11 cellular contexts compared by ENCODE assay signal in genomic region chr2:25825238-25825637, GRCh38. TPM values are rescaled to one million over a fixed set of nuclear protein-coding genes. Genes with fewer than 3 reads are reported as not detected.
DNase-seq lines count a peak whose midpoint lies in the region; ATAC-seq and TF ChIP-seq lines count a peak whose summit lies in the region.
"Had no signal": no experiment of that assay in that cellular context is flagged by ENCODE, and none has a peak within 500 bp of the region (broad histone marks: within the 10 kb centered on the region; RNA-seq: fewer than 3 reads in every experiment).

No MANE protein-coding gene starts in this region.

- intact Hi-C loops in CD14-positive monocyte (cut with micrococcal nuclease) = no loop called here

- H3K4me2 ChIP-seq in OCI-LY3 (ENCODE audit: low read length) = peak overlapping the region; percentile 62

- no peak overlapping the region for H3K4me3 ChIP-seq in OCI-LY3 (ENCODE audit: low read length)
- H3K4me3 ChIP-seq: SJSA1 had no signal

- H3K36me3 Mint-ChIP-seq in CD14-positive monocyte = peaks cover 12 to 36% of the 10 kb centered on the region in 2 donors

- H3K79me2 ChIP-seq in OCI-LY3 (ENCODE audit: low read length) = no peaks in the 10 kb centered on the region; the same call in 1 of the 2 replicates

- no peak overlapping the region for H3K4me3 Mint-ChIP-seq in CD14-positive monocyte

- no peak for ATAC-seq in HG03457 (IDR thresholded peaks at IDR 0.05; ENCODE audit: unreplicated experiment)

- H3K27ac ChIP-seq in OCI-LY3 (ENCODE audit: low read length) = peak overlapping the region; percentile 58
- H3K27ac ChIP-seq: SJSA1 had no signal

- H3K27me3 ChIP-seq in OCI-LY3 (ENCODE audit: low read depth, low read length) = no peaks in the 10 kb centered on the region
- H3K27me3 ChIP-seq: SJSA1 had no signal

- DNase-seq in activated CD8-positive, alpha-beta memory T cell treated with anti-CD3 and anti-CD28 coated beads for 4 hours (ENCODE audit: low read depth in 2 of 2) = peak; percentile 17 to 23
- DNase-seq in central memory CD4-positive, alpha-beta T cell = peak; percentile 51
- DNase-seq in stimulated activated CD8-positive, alpha-beta memory T cell treated with anti-CD3 and anti-CD28 coated beads, Interleukin-15, amount 100 ng/mL, for 48 hours (ENCODE audit: low read depth in 2 of 2) = peak; percentile 27 to 45
- no peak for DNase-seq in CD14-positive monocyte (ENCODE audit: low spot score)
- DNase-seq in G401 (ENCODE audit: low spot score) = no peak
- DNase-seq: DMS79 treated with DMSO at 0.1 percent for 48 hours, IMR-90, NCI-H345 had no signal

- no peak overlapping the region for H3K27ac Mint-ChIP-seq in CD14-positive monocyte

- no peak for TF ChIP-seq CTCF in OCI-LY3 (IDR thresholded peaks at IDR 0.05; ENCODE audit: low read depth, low read length)
- no peak for TF ChIP-seq CTCF in CD14-positive monocyte (IDR thresholded peaks at IDR 0.05)

- H3K9me3 Mint-ChIP-seq in CD14-positive monocyte = no peaks in the 10 kb centered on the region

- no peak overlapping the region for H2AFZ ChIP-seq in OCI-LY3 (ENCODE audit: low read depth, low read length)

- H3K4me1 ChIP-seq in OCI-LY3 (ENCODE audit: low read length) = peaks cover 22% of the 10 kb centered on the region
- H3K4me1 ChIP-seq: SJSA1 had no signal

- no peaks in the 10 kb centered on the region for H3K36me3 ChIP-seq in OCI-LY3 (replicated peaks; ENCODE audit: low read depth, low read length)
- H3K36me3 ChIP-seq: SJSA1 had no signal

- in situ Hi-C loops in G401 (cut with HindIII; ENCODE audit: low sequenced_read_pairs) = no loop called here

- no peaks in the 10 kb centered on the region for H3K9me3 ChIP-seq in OCI-LY3 (ENCODE audit: insufficient read depth, low read length)
- H3K9me3 ChIP-seq: SJSA1 had no signal

- H3K9ac ChIP-seq in OCI-LY3 (ENCODE audit: low read length) = no peak overlapping the region

- H3K27me3 Mint-ChIP-seq in CD14-positive monocyte (ENCODE audit: low read depth in 3 of 3) = no peaks in the 10 kb centered on the region

- no peaks in the 10 kb centered on the region for H4K20me1 ChIP-seq in OCI-LY3 (ENCODE audit: insufficient read depth, low read length)

- peaks cover 28% of the 10 kb centered on the region for H3K4me1 Mint-ChIP-seq in CD14-positive monocyte

RNA-seq across cellular contexts. Expression of gene ASXL2, which starts 53.0 kb away (rescaled TPM):
- polyA plus RNA-seq in CD14-positive monocyte = 10 to 100 TPM in 1 of 2 donors, 1 to 10 TPM in 1; 3.6 to 13.4 TPM
- 5.7 and 10.7 TPM in 2 replicates for total RNA-seq in G401 (2014; rRNA removed; shearing (Covaris generic))

Comparison
In these comparisons a context has a peak if more than half of its experiments do, and no peak if none do; other contexts are left out.
1. DNase-seq: peak in activated CD8-positive, alpha-beta memory T cell treated with anti-CD3 and anti-CD28 coated beads for 4 hours (2 of 2), central memory CD4-positive, alpha-beta T cell (single experiment) and stimulated activated CD8-positive, alpha-beta memory T cell treated with anti-CD3 and anti-CD28 coated beads, Interleukin-15, amount 100 ng/mL, for 48 hours (2 of 2); none in CD14-positive monocyte (single experiment) and G401 (single experiment).